Comparison of ENCODE assay signal across 20 cellular contexts in the genomic region with DNA sequence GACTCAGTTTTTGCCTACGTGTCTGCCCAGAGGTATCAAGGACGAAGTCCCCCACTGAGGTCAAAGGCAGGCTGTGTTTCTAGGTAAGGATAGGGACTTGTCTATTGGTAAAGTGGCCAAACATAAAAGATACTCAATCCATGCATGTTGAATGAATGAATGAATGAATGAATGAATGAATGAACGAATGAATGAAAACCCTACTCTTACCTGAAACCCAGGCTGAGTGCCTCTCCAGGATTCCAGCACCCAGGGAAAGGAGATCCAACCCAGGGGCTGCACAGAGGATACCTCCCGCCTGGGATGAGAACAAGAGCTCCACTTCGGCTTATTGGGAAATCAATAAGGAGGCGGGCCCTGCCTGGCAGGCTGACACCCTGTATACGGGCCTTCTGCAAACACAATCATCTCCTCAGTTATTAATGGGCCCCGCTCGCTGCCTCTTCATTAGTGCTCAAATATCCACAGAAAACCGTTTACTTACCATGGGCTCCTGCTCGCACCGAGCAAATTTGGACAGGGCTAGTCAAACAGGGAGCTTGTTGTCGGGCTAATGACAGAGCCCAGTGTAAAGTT.
DNase-seq lines count a peak whose midpoint lies in the region; TF ChIP-seq lines count a peak whose summit lies in the region.
"Had no signal": no experiment of that assay in that cellular context is flagged by ENCODE, and none has a peak within 500 bp of the region (broad histone marks: within the 10 kb centered on the region; RNA-seq: fewer than 3 reads in every experiment).

No MANE protein-coding gene starts in this region.

- TF ChIP-seq CTCF in osteocyte (IDR thresholded peaks at IDR 0.05): no peak

- peak; percentile 71 for DNase-seq in NCI-H510A treated with DMSO at 0.1 percent for 48 hours (lab: John Stamatoyannopoulos, UW)
- no peak for DNase-seq in NCI-H510A (lab: John Stamatoyannopoulos, UW)
- DNase-seq in NCI-H146 treated with DMSO at 0.1 percent for 48 hours (lab: John Stamatoyannopoulos, UW; ENCODE audit: unreplicated experiment): peak; percentile 98
- peak; percentile 67 for DNase-seq in NCI-H774 (lab: John Stamatoyannopoulos, UW)
- peak; percentile 34 for DNase-seq in retina
- DNase-seq in HT-29 (ENCODE audit: low spot score): no peak
- no peak for DNase-seq in activated CD4-positive, alpha-beta T cell treated with anti-CD3 and anti-CD28 coated beads, Interleukin-2, amount 10 ng/mL, durations not matched to agents 24 days and 14 days
- no peak for DNase-seq in osteocyte (ENCODE audit: extremely low spot score, unreplicated experiment)
- DNase-seq: activated CD4-positive, alpha-beta T cell treated with anti-CD3 and anti-CD28 coated beads, Interleukin-2, amount 10 ng/mL, durations not matched to agents 7 days and 5 days; activated CD8-positive, alpha-beta memory T cell treated with anti-CD3 and anti-CD28 coated beads, Interleukin-2, amount 10 ng/mL, durations not matched to agents 7 days and 5 days; activated naive CD4-positive, alpha-beta T cell treated with Interleukin-2 at 50 U/mL for 16 hours; activated T-cell treated with anti-CD3 and anti-CD28 coated beads, Interleukin-2, amount 50 U/mL, for 72 hours; colonic mucosa; effector memory CD8-positive, alpha-beta T cell; foreskin keratinocyte; mesenchymal stem cell; NCI-H446 treated with DMSO at 0.1 percent for 48 hours; RPMI8226; SK-N-SH had no signal

- peaks cover under 1% of the 10 kb centered on the region for H3K27me3 Mint-ChIP-seq in activated CD4-positive, alpha-beta T cell treated with anti-CD3 and anti-CD28 coated beads, Interleukin-2, amount 10 ng/mL, durations not matched to agents 24 days and 14 days
- peaks cover 2% of the 10 kb centered on the region for H3K27me3 Mint-ChIP-seq in osteocyte (ENCODE audit: unreplicated experiment)
- H3K27me3 Mint-ChIP-seq: activated CD4-positive, alpha-beta T cell treated with anti-CD3 and anti-CD28 coated beads, Interleukin-2, amount 10 ng/mL, durations not matched to agents 7 days and 5 days had no signal

- no peak overlapping the region for H3K27ac Mint-ChIP-seq in activated CD4-positive, alpha-beta T cell treated with anti-CD3 and anti-CD28 coated beads, Interleukin-2, amount 10 ng/mL, durations not matched to agents 24 days and 14 days
- no peak overlapping the region for H3K27ac Mint-ChIP-seq in osteocyte (ENCODE audit: unreplicated experiment)
- H3K27ac Mint-ChIP-seq: activated CD4-positive, alpha-beta T cell treated with anti-CD3 and anti-CD28 coated beads, Interleukin-2, amount 10 ng/mL, durations not matched to agents 7 days and 5 days; activated CD8-positive, alpha-beta memory T cell treated with anti-CD3 and anti-CD28 coated beads, Interleukin-2, amount 10 ng/mL, durations not matched to agents 7 days and 5 days; activated T-cell treated with anti-CD3 and anti-CD28 coated beads, Interleukin-2, amount 50 U/mL, for 72 hours; effector memory CD8-positive, alpha-beta T cell; stimulated activated effector memory CD8-positive, alpha-beta T cell treated with anti-CD3 and anti-CD28 coated beads, Interleukin-12 subunit alpha, Interleukin-12 subunit beta, amount 100 ng/mL, for 72 hours had no signal

- no peaks in the 10 kb centered on the region for H3K9me3 Mint-ChIP-seq in activated CD4-positive, alpha-beta T cell treated with anti-CD3 and anti-CD28 coated beads, Interleukin-2, amount 10 ng/mL, durations not matched to agents 24 days and 14 days
- no peaks in the 10 kb centered on the region for H3K9me3 Mint-ChIP-seq in osteocyte (ENCODE audit: unreplicated experiment)
- H3K9me3 Mint-ChIP-seq: activated CD4-positive, alpha-beta T cell treated with anti-CD3 and anti-CD28 coated beads, Interleukin-2, amount 10 ng/mL, durations not matched to agents 7 days and 5 days; effector memory CD8-positive, alpha-beta T cell; stimulated activated effector memory CD8-positive, alpha-beta T cell treated with anti-CD3 and anti-CD28 coated beads, Interleukin-12 subunit alpha, Interleukin-12 subunit beta, amount 100 ng/mL, for 72 hours had no signal

- H3K4me1 Mint-ChIP-seq in activated CD4-positive, alpha-beta T cell treated with anti-CD3 and anti-CD28 coated beads, Interleukin-2, amount 10 ng/mL, durations not matched to agents 24 days and 14 days: no peaks in the 10 kb centered on the region
- H3K4me1 Mint-ChIP-seq in osteocyte (ENCODE audit: unreplicated experiment): no peaks in the 10 kb centered on the region
- H3K4me1 Mint-ChIP-seq: activated CD4-positive, alpha-beta T cell treated with anti-CD3 and anti-CD28 coated beads, Interleukin-2, amount 10 ng/mL, durations not matched to agents 7 days and 5 days; activated CD8-positive, alpha-beta memory T cell treated with anti-CD3 and anti-CD28 coated beads, Interleukin-2, amount 10 ng/mL, durations not matched to agents 7 days and 5 days; stimulated activated effector memory CD8-positive, alpha-beta T cell treated with anti-CD3 and anti-CD28 coated beads, Interleukin-12 subunit alpha, Interleukin-12 subunit beta, amount 100 ng/mL, for 72 hours had no signal

- H3K36me3 Mint-ChIP-seq in activated CD4-positive, alpha-beta T cell treated with anti-CD3 and anti-CD28 coated beads, Interleukin-2, amount 10 ng/mL, durations not matched to agents 24 days and 14 days (ENCODE audit: low read depth): no peaks in the 10 kb centered on the region
- no peaks in the 10 kb centered on the region for H3K36me3 Mint-ChIP-seq in osteocyte (ENCODE audit: unreplicated experiment)
- H3K36me3 Mint-ChIP-seq: activated CD8-positive, alpha-beta memory T cell treated with anti-CD3 and anti-CD28 coated beads, Interleukin-2, amount 10 ng/mL, durations not matched to agents 7 days and 5 days; stimulated activated effector memory CD8-positive, alpha-beta T cell treated with anti-CD3 and anti-CD28 coated beads, Interleukin-12 subunit alpha, Interleukin-12 subunit beta, amount 100 ng/mL, for 72 hours had no signal

- no peak overlapping the region for H3K4me3 Mint-ChIP-seq in activated CD4-positive, alpha-beta T cell treated with anti-CD3 and anti-CD28 coated beads, Interleukin-2, amount 10 ng/mL, durations not matched to agents 24 days and 14 days
- H3K4me3 Mint-ChIP-seq in osteocyte (ENCODE audit: unreplicated experiment): no peak overlapping the region
- H3K4me3 Mint-ChIP-seq: activated CD4-positive, alpha-beta T cell treated with anti-CD3 and anti-CD28 coated beads, Interleukin-2, amount 10 ng/mL, durations not matched to agents 7 days and 5 days; activated CD8-positive, alpha-beta memory T cell treated with anti-CD3 and anti-CD28 coated beads, Interleukin-2, amount 10 ng/mL, durations not matched to agents 7 days and 5 days; activated T-cell treated with anti-CD3 and anti-CD28 coated beads, Interleukin-2, amount 50 U/mL, for 72 hours; effector memory CD8-positive, alpha-beta T cell; stimulated activated effector memory CD8-positive, alpha-beta T cell treated with anti-CD3 and anti-CD28 coated beads, Interleukin-12 subunit alpha, Interleukin-12 subunit beta, amount 100 ng/mL, for 72 hours had no signal

- intact Hi-C loops in activated CD4-positive, alpha-beta T cell treated with anti-CD3 and anti-CD28 coated beads, Interleukin-2, amount 10 ng/mL, durations not matched to agents 24 days and 14 days (cut with micrococcal nuclease): no loop called here

Comparison
In these comparisons a context has a peak if more than half of its experiments do, and no peak if none do; other contexts are left out.
1. DNase-seq: peak in NCI-H510A treated with DMSO at 0.1 percent for 48 hours (single experiment), NCI-H146 treated with DMSO at 0.1 percent for 48 hours (single experiment), NCI-H774 (single experiment) and retina (single experiment); none in NCI-H510A (single experiment), HT-29 (single experiment), activated CD4-positive, alpha-beta T cell treated with anti-CD3 and anti-CD28 coated beads, Interleukin-2, amount 10 ng/mL, durations not matched to agents 24 days and 14 days (single experiment) and osteocyte (single experiment).